In the genomic region with DNA sequence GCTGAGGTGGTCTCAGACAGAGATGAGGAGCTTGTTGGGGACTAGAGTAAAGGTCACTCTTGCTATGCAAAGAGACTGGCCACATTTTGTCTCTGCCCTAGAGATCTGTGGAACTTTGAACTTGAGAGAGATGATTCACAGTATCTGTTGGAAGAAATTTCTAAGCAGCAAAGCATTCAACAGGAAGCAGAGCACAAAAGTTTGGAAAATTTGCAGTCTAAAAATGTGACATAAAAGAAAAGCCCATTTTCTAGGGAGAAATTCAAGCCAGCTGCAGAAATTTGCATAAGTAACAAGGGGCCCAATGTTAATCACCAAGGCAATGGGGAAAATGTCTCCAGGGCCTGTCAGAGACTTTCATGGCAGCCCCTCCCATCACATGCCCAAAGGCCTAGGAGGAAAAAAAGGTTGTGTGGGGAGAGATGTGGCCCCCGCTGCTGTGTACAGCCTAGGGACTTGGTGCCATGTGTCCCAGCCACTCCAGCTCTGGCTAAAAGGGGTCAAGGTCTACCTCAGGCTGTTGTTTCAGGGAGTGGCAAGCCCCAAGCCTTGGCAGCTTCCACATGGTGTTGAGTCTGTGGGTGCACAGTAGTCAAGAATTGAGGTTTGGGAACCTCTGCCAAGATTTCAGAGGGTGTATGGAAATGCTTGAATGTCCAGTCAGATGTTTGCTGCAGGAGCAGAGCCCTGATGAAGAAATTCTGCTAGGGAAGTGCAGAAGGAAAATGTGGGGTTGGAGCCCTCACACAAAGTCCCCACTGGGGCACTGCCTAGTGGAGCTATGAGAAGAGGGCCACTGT, we compare ENCODE assay signal across 26 cellular contexts.
DNase-seq lines count a peak whose midpoint lies in the region; ATAC-seq and TF ChIP-seq lines count a peak whose summit lies in the region.
"Had no signal": no experiment of that assay in that cellular context is flagged by ENCODE, and none has a peak within 500 bp of the region (broad histone marks: within the 10 kb centered on the region; RNA-seq: fewer than 3 reads in every experiment).

No MANE protein-coding gene starts in this region.

- H3K9me3 Mint-ChIP-seq in immature natural killer cell: peaks cover 5 to 40% (median 20%) of the 10 kb centered on the region in 6 donors

- no peaks in the 10 kb centered on the region for H3K36me3 ChIP-seq in sigmoid colon

- no peaks in the 10 kb centered on the region for H3K9me3 ChIP-seq in sigmoid colon

- DNase-seq in AG09319 (ENCODE audit: extremely low read depth, low read depth): peak; percentile 1
- DNase-seq in HCEC 1CT: peak; percentile 22
- DNase-seq in astrocyte of the hippocampus (ENCODE audit: low read depth, low spot score): peak; percentile 1
- DNase-seq in foreskin fibroblast: peak; percentile 56 to 72
- DNase-seq in sigmoid colon: no peak
- DNase-seq in immature natural killer cell: no peak
- no peak for DNase-seq in iPS-NIHi11 (ENCODE audit: low spot score)
- DNase-seq: activated CD8-positive, alpha-beta T cell treated with anti-CD3 and anti-CD28 coated beads, Interleukin-2, amount 10 ng/mL, durations not matched to agents 7 days and 5 days; activated naive CD4-positive, alpha-beta T cell treated with Interleukin-2 at 50 U/mL for 16 hours; activated T-cell treated with anti-CD3 and anti-CD28 coated beads, Interleukin-2, amount 50 U/mL, for 1 hour; amygdala; CD4-positive, CD25-positive, alpha-beta regulatory T cell; H7; midbrain; NCI-H1092; NCI-H2029; NCI-H345; NCI-H82; OCI-M1; SW 1271 had no signal

- intact Hi-C loops in sigmoid colon (cut with DNase I): no loop called here

- no peak for TF ChIP-seq EP300 in sigmoid colon (IDR thresholded peaks at IDR 0.05)

- no peak overlapping the region for H3K27ac ChIP-seq in sigmoid colon
- H3K27ac ChIP-seq: KMS-11, parathyroid adenoma had no signal

- no peak for ATAC-seq in HG03565 (IDR thresholded peaks at IDR 0.05; ENCODE audit: unreplicated experiment)
- ATAC-seq: activated CD8-positive, alpha-beta T cell treated with anti-CD3 and anti-CD28 coated beads, Interleukin-2, amount 10 ng/mL, durations not matched to agents 7 days and 5 days; natural killer cell treated with Interleukin-12 subunit alpha and Interleukin-12 subunit beta and Interleukin-15 and Interleukin-18, amount 100 ng/mL, for 72 hours; Right ventricle myocardium inferior; sciatic nerve had no signal

- H3K4me3 Mint-ChIP-seq in immature natural killer cell: no peak overlapping the region
- H3K4me3 Mint-ChIP-seq: activated CD8-positive, alpha-beta T cell treated with anti-CD3 and anti-CD28 coated beads, Interleukin-2, amount 10 ng/mL, durations not matched to agents 7 days and 5 days; CD4-positive, CD25-positive, alpha-beta regulatory T cell; natural killer cell treated with Interleukin-12 subunit alpha and Interleukin-12 subunit beta and Interleukin-15 and Interleukin-18, amount 100 ng/mL, for 72 hours had no signal

- no peak overlapping the region for H3K4me3 ChIP-seq in foreskin fibroblast (ENCODE audit: low read depth in 1 of 2, low read length in 2 of 2)
- no peak overlapping the region for H3K4me3 ChIP-seq in sigmoid colon

- no peaks in the 10 kb centered on the region for H3K27me3 ChIP-seq in sigmoid colon

- H3K4me1 ChIP-seq in sigmoid colon: no peaks in the 10 kb centered on the region
- H3K4me1 ChIP-seq: parathyroid adenoma had no signal

- peaks cover 0 to 1% of the 10 kb centered on the region in 2 donors for H3K4me1 Mint-ChIP-seq in immature natural killer cell
- H3K4me1 Mint-ChIP-seq: CD4-positive, CD25-positive, alpha-beta regulatory T cell had no signal

- TF ChIP-seq CTCF in AG09319 (IDR thresholded peaks at IDR 0.05; ENCODE audit: low read depth, low read length): no peak
- no peak for TF ChIP-seq CTCF in foreskin fibroblast (IDR thresholded peaks at IDR 0.05; ENCODE audit: low read depth, low read length)
- no peak for TF ChIP-seq CTCF in sigmoid colon (IDR thresholded peaks at IDR 0.05)

- H3K36me3 Mint-ChIP-seq in immature natural killer cell: no peaks in the 10 kb centered on the region
- H3K36me3 Mint-ChIP-seq: CD4-positive, CD25-positive, alpha-beta regulatory T cell; natural killer cell treated with Interleukin-12 subunit alpha and Interleukin-12 subunit beta and Interleukin-15 and Interleukin-18, amount 100 ng/mL, for 72 hours had no signal

- no peak overlapping the region for H3K27ac Mint-ChIP-seq in immature natural killer cell
- H3K27ac Mint-ChIP-seq: activated CD8-positive, alpha-beta T cell treated with anti-CD3 and anti-CD28 coated beads, Interleukin-2, amount 10 ng/mL, durations not matched to agents 7 days and 5 days; CD4-positive, CD25-positive, alpha-beta regulatory T cell; natural killer cell treated with Interleukin-12 subunit alpha and Interleukin-12 subunit beta and Interleukin-15 and Interleukin-18, amount 100 ng/mL, for 72 hours had no signal

- 86 to 89% methylated on average over 1 of the region's 1 CpG for WGBS in sigmoid colon, 2 donors

- TF ChIP-seq POLR2A in sigmoid colon (IDR thresholded peaks at IDR 0.05): no peak

- H3K27me3 Mint-ChIP-seq in immature natural killer cell (ENCODE audit: low read depth in 3 of 3): no peaks in the 10 kb centered on the region
- H3K27me3 Mint-ChIP-seq: CD4-positive, CD25-positive, alpha-beta regulatory T cell; natural killer cell treated with Interleukin-12 subunit alpha and Interleukin-12 subunit beta and Interleukin-15 and Interleukin-18, amount 100 ng/mL, for 72 hours had no signal

Comparison
In these comparisons a context has a peak if more than half of its experiments do, and no peak if none do; other contexts are left out.
1. DNase-seq: peak in AG09319 (single experiment), HCEC 1CT (single experiment), astrocyte of the hippocampus (single experiment) and foreskin fibroblast (2 of 2); none in sigmoid colon (single experiment), immature natural killer cell (0 of 3) and iPS-NIHi11 (single experiment).